ENCODE assay signal across 8 cellular contexts in genomic region chr2:171523339-171523931, GRCh38. TPM values are rescaled to one million over a fixed set of nuclear protein-coding genes. Genes with fewer than 3 reads are reported as not detected.
DNase-seq lines count a peak whose midpoint lies in the region; ATAC-seq and TF ChIP-seq lines count a peak whose summit lies in the region.

No MANE protein-coding gene starts in this region.

- peak; percentile 11 for DNase-seq in DND-41
- DNase-seq in LNCaP clone FGC (ENCODE audit: low read depth), result no peak
- peak; percentile 65 for DNase-seq in WTC11 (ENCODE audit: low spot score)
- DNase-seq in superior temporal gyrus (ENCODE audit: extremely low spot score), result peak; percentile 79

- H3K9me3 Mint-ChIP-seq in WTC11, result no peaks in the 10 kb centered on the region

- peak overlapping the region; percentile 90 for H3K4me3 Mint-ChIP-seq in WTC11

- ATAC-seq in DND-41 (ENCODE audit: insufficient read depth, low read depth) (peak; percentile 36), GM21529 (IDR thresholded peaks at IDR 0.05; ENCODE audit: unreplicated experiment) (peak; percentile 28), WTC11 (peak; percentile 71), esophagus mucosa (peak; percentile 56), HG02970 (IDR thresholded peaks at IDR 0.05; ENCODE audit: low FRiP score, unreplicated experiment) (no peak)

- peak overlapping the region; percentile 84 for H2AFZ ChIP-seq in DND-41 (ENCODE audit: low read depth, low read length)

- no peak for TF ChIP-seq CTCF in DND-41 (IDR thresholded peaks at IDR 0.05; ENCODE audit: borderline replicate concordance, extremely low read depth, low read length, poor library complexity, severe bottlenecking)
- TF ChIP-seq CTCF in LNCaP clone FGC (IDR thresholded peaks at IDR 0.05; ENCODE audit: control insufficient read depth, extremely low read depth, insufficient read depth), result no peak
- no peak for TF ChIP-seq CTCF in WTC11 (IDR thresholded peaks at IDR 0.05)

- no peak overlapping the region; the same call in 1 of the 2 replicates for H3K27ac Mint-ChIP-seq in WTC11

- H3K4me1 ChIP-seq in DND-41 (ENCODE audit: insufficient read depth, low read length) (peaks cover 25% of the 10 kb centered on the region), mesodermal cell (ENCODE audit: control insufficient read depth, insufficient read depth, low read length, poor library complexity, severe bottlenecking) (peaks cover 14% of the 10 kb centered on the region)

- H3K27me3 Mint-ChIP-seq in WTC11 (ENCODE audit: low read depth), result no peaks in the 10 kb centered on the region; the same call in 1 of the 2 replicates

- WGBS in mesodermal cell (ENCODE audit: insufficient coverage in 2 of 2), 2 experiments, result 0 to 1% methylated on average over 18 to 25 of the region's 33 CpGs

- H3K4me2 ChIP-seq in DND-41 (ENCODE audit: insufficient read depth, low read length), result peak overlapping the region; percentile 90

- peaks cover 25% of the 10 kb centered on the region for H3K4me1 Mint-ChIP-seq in WTC11

- H3K27ac ChIP-seq in DND-41 (ENCODE audit: low read length) (no peak overlapping the region), mesodermal cell (ENCODE audit: low read depth, low read length, severe bottlenecking) (peak overlapping the region; percentile 85)

- H3K27me3 ChIP-seq in DND-41 (ENCODE audit: insufficient read depth, low read length, poor library complexity), result peaks cover 51% of the 10 kb centered on the region

- CTCF ChIA-PET in WTC11 (lab: Charles Lee), result interaction anchor here (0.6 to 1.6 kb wide), 9 partner anchors 18 to 594 kb away, joined by 3 to 6 read pairs (median 4); partner anchors contain the start of gene GORASP2

- H3K36me3 Mint-ChIP-seq in WTC11, result no peaks in the 10 kb centered on the region

- H3K4me3 ChIP-seq in DND-41 (ENCODE audit: low read depth in 1 of 2, low read length in 2 of 2) (peak overlapping the region; percentile 32 to 69), LNCaP clone FGC (ENCODE audit: low read depth, low read length) (peak overlapping the region; percentile 28), mesodermal cell (ENCODE audit: extremely low read depth, insufficient read depth, low read length, poor library complexity, severe bottlenecking) (peak overlapping the region; percentile 79)

- H3K79me2 ChIP-seq in DND-41 (ENCODE audit: insufficient read depth, low read length), result no peaks in the 10 kb centered on the region

- H4K20me1 ChIP-seq in DND-41 (ENCODE audit: insufficient read depth, low read length), result peaks cover 3% of the 10 kb centered on the region

- H3K9ac ChIP-seq in DND-41 (ENCODE audit: low read depth, low read length), result peak overlapping the region; percentile 42

- H3K9me3 ChIP-seq in DND-41 (ENCODE audit: insufficient read depth, low read length, severe bottlenecking) (no peaks in the 10 kb centered on the region), mesodermal cell (ENCODE audit: control insufficient read depth, low read length) (no peaks in the 10 kb centered on the region)

- POLR2A ChIA-PET in WTC11 (lab: Charles Lee), result interaction anchor here (0.8 kb wide), 1 partner anchor 363 kb away, joined by 3 read pairs; no protein-coding TSS in a partner anchor

- H3K36me3 ChIP-seq in DND-41 (ENCODE audit: insufficient read depth, low read length) (no peaks in the 10 kb centered on the region), mesodermal cell (ENCODE audit: control insufficient read depth, insufficient read depth, low read length) (peaks cover 2% of the 10 kb centered on the region)

TF ChIP-seq in WTC11, 78 proteins besides CTCF, POLR2A, EP300 and RAD21 (continues in another document):
- TF ChIP-seq ZNF121 (CRISPR knock-in tag; IDR thresholded peaks at IDR 0.05) (no peak), OVOL2 (CRISPR knock-in tag; IDR thresholded peaks at IDR 0.05; ENCODE audit: borderline replicate concordance) (no peak), FOXK1 (CRISPR knock-in tag; IDR thresholded peaks at IDR 0.05) (peak; percentile 76), ZNF423 (CRISPR knock-in tag; IDR thresholded peaks at IDR 0.05) (peak; percentile 61), ZSCAN18 (CRISPR knock-in tag; IDR thresholded peaks at IDR 0.05) (no peak), CREM (CRISPR knock-in tag; IDR thresholded peaks at IDR 0.05) (no peak)
- TF ChIP-seq, protein P1, sequence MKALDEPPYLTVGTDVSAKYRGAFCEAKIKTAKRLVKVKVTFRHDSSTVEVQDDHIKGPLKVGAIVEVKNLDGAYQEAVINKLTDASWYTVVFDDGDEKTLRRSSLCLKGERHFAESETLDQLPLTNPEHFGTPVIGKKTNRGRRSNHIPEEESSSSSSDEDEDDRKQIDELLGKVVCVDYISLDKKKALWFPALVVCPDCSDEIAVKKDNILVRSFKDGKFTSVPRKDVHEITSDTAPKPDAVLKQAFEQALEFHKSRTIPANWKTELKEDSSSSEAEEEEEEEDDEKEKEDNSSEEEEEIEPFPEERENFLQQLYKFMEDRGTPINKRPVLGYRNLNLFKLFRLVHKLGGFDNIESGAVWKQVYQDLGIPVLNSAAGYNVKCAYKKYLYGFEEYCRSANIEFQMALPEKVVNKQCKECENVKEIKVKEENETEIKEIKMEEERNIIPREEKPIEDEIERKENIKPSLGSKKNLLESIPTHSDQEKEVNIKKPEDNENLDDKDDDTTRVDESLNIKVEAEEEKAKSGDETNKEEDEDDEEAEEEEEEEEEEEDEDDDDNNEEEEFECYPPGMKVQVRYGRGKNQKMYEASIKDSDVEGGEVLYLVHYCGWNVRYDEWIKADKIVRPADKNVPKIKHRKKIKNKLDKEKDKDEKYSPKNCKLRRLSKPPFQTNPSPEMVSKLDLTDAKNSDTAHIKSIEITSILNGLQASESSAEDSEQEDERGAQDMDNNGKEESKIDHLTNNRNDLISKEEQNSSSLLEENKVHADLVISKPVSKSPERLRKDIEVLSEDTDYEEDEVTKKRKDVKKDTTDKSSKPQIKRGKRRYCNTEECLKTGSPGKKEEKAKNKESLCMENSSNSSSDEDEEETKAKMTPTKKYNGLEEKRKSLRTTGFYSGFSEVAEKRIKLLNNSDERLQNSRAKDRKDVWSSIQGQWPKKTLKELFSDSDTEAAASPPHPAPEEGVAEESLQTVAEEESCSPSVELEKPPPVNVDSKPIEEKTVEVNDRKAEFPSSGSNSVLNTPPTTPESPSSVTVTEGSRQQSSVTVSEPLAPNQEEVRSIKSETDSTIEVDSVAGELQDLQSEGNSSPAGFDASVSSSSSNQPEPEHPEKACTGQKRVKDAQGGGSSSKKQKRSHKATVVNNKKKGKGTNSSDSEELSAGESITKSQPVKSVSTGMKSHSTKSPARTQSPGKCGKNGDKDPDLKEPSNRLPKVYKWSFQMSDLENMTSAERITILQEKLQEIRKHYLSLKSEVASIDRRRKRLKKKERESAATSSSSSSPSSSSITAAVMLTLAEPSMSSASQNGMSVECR (CRISPR knock-in tag; IDR thresholded peaks at IDR 0.05; ENCODE audit: borderline replicate concordance), result no peak
- TF ChIP-seq, protein P2, sequence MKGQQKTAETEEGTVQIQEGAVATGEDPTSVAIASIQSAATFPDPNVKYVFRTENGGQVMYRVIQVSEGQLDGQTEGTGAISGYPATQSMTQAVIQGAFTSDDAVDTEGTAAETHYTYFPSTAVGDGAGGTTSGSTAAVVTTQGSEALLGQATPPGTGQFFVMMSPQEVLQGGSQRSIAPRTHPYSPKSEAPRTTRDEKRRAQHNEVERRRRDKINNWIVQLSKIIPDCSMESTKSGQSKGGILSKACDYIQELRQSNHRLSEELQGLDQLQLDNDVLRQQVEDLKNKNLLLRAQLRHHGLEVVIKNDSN (CRISPR knock-in tag; IDR thresholded peaks at IDR 0.05), result 0 out of 2 replicates have a peak, but pooled peaks have one; percentile 11
- TF ChIP-seq, protein P3, sequence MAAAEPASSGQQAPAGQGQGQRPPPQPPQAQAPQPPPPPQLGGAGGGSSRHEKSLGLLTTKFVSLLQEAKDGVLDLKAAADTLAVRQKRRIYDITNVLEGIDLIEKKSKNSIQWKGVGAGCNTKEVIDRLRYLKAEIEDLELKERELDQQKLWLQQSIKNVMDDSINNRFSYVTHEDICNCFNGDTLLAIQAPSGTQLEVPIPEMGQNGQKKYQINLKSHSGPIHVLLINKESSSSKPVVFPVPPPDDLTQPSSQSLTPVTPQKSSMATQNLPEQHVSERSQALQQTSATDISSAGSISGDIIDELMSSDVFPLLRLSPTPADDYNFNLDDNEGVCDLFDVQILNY (CRISPR knock-in tag; IDR thresholded peaks at IDR 0.05), result no peak
- TF ChIP-seq, protein P4, sequence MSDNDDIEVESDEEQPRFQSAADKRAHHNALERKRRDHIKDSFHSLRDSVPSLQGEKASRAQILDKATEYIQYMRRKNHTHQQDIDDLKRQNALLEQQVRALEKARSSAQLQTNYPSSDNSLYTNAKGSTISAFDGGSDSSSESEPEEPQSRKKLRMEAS (CRISPR knock-in tag; IDR thresholded peaks at IDR 0.05), result 0 out of 2 replicates have a peak, but pooled peaks have one; percentile 56

RNA-seq across cellular contexts. Expression of gene CYBRD1, which starts 1.2 kb away (rescaled TPM):
- total RNA-seq in WTC11 (2021) (5.9 to 7.9 TPM (median 7.2 TPM) in 3 replicates), esophagus mucosa (7.2 TPM)
- polyA plus RNA-seq in mesodermal cell (2013, experiment 1 of 2), result 11.6 TPM
- polyA plus RNA-seq in mesodermal cell (2013, experiment 2 of 2), result 11.6 TPM

Comparison
In these comparisons a context has a peak if more than half of its experiments do, and no peak if none do; other contexts are left out.
1. H3K4me3 ChIP-seq: peak in every context shown above with its lines; median percentile 79 in mesodermal cell; 50 in DND-41; 28 in LNCaP clone FGC.